8 cellular contexts compared by ENCODE assay signal in the genomic region with DNA sequence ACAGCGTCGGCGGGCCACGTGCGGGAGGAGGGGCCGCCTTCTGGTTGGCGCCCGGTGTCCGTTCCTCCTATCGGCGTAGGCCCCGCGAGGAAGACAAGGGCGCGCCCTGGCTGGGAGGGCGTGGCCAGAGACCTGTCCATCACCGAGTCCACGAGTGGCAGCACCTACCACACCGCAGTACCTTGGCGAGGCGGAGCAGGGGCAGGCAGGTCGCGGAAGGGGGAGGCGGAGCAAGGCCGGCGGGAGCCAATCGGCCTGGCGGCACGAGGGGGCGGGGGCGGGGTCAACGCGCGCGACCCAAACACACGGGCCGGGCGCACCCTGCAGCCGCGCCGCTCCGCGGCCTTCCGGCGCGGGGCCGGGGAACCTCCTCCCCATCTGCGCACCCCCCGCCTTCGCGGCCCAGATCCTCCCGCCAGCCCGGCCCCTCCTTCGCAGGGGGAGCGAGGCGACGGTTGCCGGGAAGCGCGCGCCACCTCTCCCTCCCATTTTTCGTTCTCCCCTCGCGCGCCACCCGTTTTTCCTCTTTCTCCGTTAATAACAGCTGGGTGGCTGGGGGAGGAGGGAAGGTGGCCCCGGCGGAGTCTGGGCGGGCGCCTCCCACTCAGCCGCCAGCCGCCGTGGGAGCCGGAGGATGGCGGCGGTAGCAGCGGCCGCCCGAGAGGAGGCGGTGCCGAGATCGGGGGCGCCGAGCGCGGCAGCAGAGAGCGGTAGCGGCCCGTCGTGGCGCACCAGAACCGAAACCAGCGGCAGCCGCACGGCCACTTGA.
DNase-seq lines count a peak whose midpoint lies in the region; ATAC-seq and TF ChIP-seq lines count a peak whose summit lies in the region.

ZNRF2 (plus strand) TSS at position 300 of the 769 bp plus-strand sequence. CDS start 761 bp downstream, outside the sequence.

- no peaks in the 10 kb centered on the region for H3K36me3 ChIP-seq in mucosa of stomach (ENCODE audit: control insufficient read depth, insufficient read depth, low read length)

- TF ChIP-seq EP300 in Ishikawa (IDR thresholded peaks at IDR 0.05; ENCODE audit: borderline replicate concordance), result no peak

- peak; percentile 99 for DNase-seq in DMS153 treated with DMSO at 0.1 percent for 48 hours (lab: John Stamatoyannopoulos, UW; ENCODE audit: unreplicated experiment)
- DNase-seq in OCI-M2 (lab: John Stamatoyannopoulos, UW; ENCODE audit: unreplicated experiment), result peak; percentile 84
- peak; percentile 98 for DNase-seq in activated T-cell treated with anti-CD3 and anti-CD28 coated beads, Interleukin-2, amount 50 U/mL, for 1 hour
- DNase-seq in erythroblast (lab: John Stamatoyannopoulos, UW), result peak; percentile 99 to 100
- peak; percentile 96 for DNase-seq in stimulated activated CD8-positive, alpha-beta memory T cell treated with anti-CD3 and anti-CD28 coated beads, Interleukin-7, amount 100 ng/mL, for 1 hour (ENCODE audit: low read depth in 2 of 2)

- no peaks in the 10 kb centered on the region for H3K9me3 ChIP-seq in mucosa of stomach (ENCODE audit: control insufficient read depth, low read length)

- no peak for TF ChIP-seq RAD21 in Ishikawa (IDR thresholded peaks at IDR 0.05; ENCODE audit: low read depth)

- H3K4me3 ChIP-seq in mucosa of stomach (ENCODE audit: low read length), result no peak within 1 kb of the TSS

- peak within 1 kb of the TSS; percentile 79 for H3K9ac ChIP-seq in mucosa of stomach (ENCODE audit: low read length)

- peak; percentile 86 for ATAC-seq in GM21576 (IDR thresholded peaks at IDR 0.05; ENCODE audit: unreplicated experiment)

- peaks cover 11% of the 10 kb centered on the region for H3K4me1 ChIP-seq in mucosa of stomach (ENCODE audit: control insufficient read depth, insufficient read depth, low read length)

- peak; percentile 72 for TF ChIP-seq POLR2A in erythroblast (IDR thresholded peaks at IDR 0.05; ENCODE audit: low read length)

- no peaks in the 10 kb centered on the region for H3K27me3 ChIP-seq in mucosa of stomach (ENCODE audit: control insufficient read depth, insufficient read depth, low read length)

TF ChIP-seq in Ishikawa, 13 proteins besides CTCF, POLR2A, EP300 and RAD21:
- TF ChIP-seq MAX (IDR thresholded peaks at IDR 0.05) (peak; percentile 99), YY1 (IDR thresholded peaks at IDR 0.05; ENCODE audit: low read depth) (peak; percentile 51; the same call in 1 of the 2 replicates), EGR1 (IDR thresholded peaks at IDR 0.05) (no peak; the same call in 1 of the 2 replicates), CREB1 (IDR thresholded peaks at IDR 0.05; ENCODE audit: low read depth) (peak; percentile 21; the same call in 1 of the 2 replicates), CEBPB (IDR thresholded peaks at IDR 0.05) (no peak), TAF1 (IDR thresholded peaks at IDR 0.05; ENCODE audit: low read depth) (no peak; the same call in none of the 2 replicates), USF1 (IDR thresholded peaks at IDR 0.05) (peak; percentile 93), TCF12 (IDR thresholded peaks at IDR 0.05; ENCODE audit: low read depth) (peak; percentile 15; the same call in 1 of the 2 replicates), TEAD4 (IDR thresholded peaks at IDR 0.05) (0 out of 2 replicates have a peak, but pooled peaks have one; percentile 23), FOXM1 (IDR thresholded peaks at IDR 0.05; ENCODE audit: borderline replicate concordance, low read depth) (0 out of 2 replicates have a peak, but pooled peaks have one; percentile 22), REST (IDR thresholded peaks at IDR 0.05; ENCODE audit: low read depth) (no peak), ZBTB7A (IDR thresholded peaks at IDR 0.05; ENCODE audit: low read depth) (peak; percentile 46; the same call in 1 of the 2 replicates), NFIC (IDR thresholded peaks at IDR 0.05) (peak; percentile 10; the same call in 1 of the 2 replicates)
